In genomic region chr13:70189981-70190380, GRCh38 we compare ENCODE assay signal across 16 cellular contexts.
"Had no signal": no experiment of that assay in that cellular context is flagged by ENCODE, and none has a peak within 500 bp of the region (broad histone marks: within the 10 kb centered on the region; RNA-seq: fewer than 3 reads in every experiment).

No MANE protein-coding gene starts in this region.

- H3K9ac ChIP-seq: parathyroid adenoma had no signal

- H3K4me3 Mint-ChIP-seq: activated CD4-positive, alpha-beta memory T cell treated with anti-CD3 and anti-CD28 coated beads for 36 hours; activated naive CD8-positive, alpha-beta T cell treated with anti-CD3 and anti-CD28 coated beads, Interleukin-2, amount 10 ng/mL, durations not matched to agents 7 days and 5 days; activated T-cell treated with anti-CD3 and anti-CD28 coated beads, Interleukin-2, amount 50 U/mL, for 4 hours; stimulated activated naive CD8-positive, alpha-beta T cell treated with anti-CD3 and anti-CD28 coated beads, Interleukin-15, amount 100 ng/mL, for 72 hours had no signal

- H2AFZ ChIP-seq: parathyroid adenoma had no signal

- H3K36me3 Mint-ChIP-seq: activated CD4-positive, alpha-beta memory T cell treated with anti-CD3 and anti-CD28 coated beads for 36 hours; activated naive CD8-positive, alpha-beta T cell treated with anti-CD3 and anti-CD28 coated beads, Interleukin-2, amount 10 ng/mL, durations not matched to agents 7 days and 5 days had no signal

- H3K27ac Mint-ChIP-seq: activated CD4-positive, alpha-beta memory T cell treated with anti-CD3 and anti-CD28 coated beads for 36 hours; activated naive CD8-positive, alpha-beta T cell treated with anti-CD3 and anti-CD28 coated beads, Interleukin-2, amount 10 ng/mL, durations not matched to agents 7 days and 5 days; stimulated activated naive CD8-positive, alpha-beta T cell treated with anti-CD3 and anti-CD28 coated beads, Interleukin-15, amount 100 ng/mL, for 72 hours had no signal

- H3K27me3 Mint-ChIP-seq: activated CD4-positive, alpha-beta memory T cell treated with anti-CD3 and anti-CD28 coated beads for 36 hours; activated naive CD8-positive, alpha-beta T cell treated with anti-CD3 and anti-CD28 coated beads, Interleukin-2, amount 10 ng/mL, durations not matched to agents 7 days and 5 days; stimulated activated naive CD8-positive, alpha-beta T cell treated with anti-CD3 and anti-CD28 coated beads, Interleukin-15, amount 100 ng/mL, for 72 hours had no signal

- H3K4me1 ChIP-seq: lower lobe of right lung, parathyroid adenoma, testis, upper lobe of right lung had no signal

- H3K4me3 ChIP-seq: lower lobe of right lung, testis, upper lobe of right lung had no signal

- H3K27ac ChIP-seq: lower lobe of right lung, parathyroid adenoma, testis, upper lobe of right lung had no signal

- H3K9me3 ChIP-seq: lower lobe of right lung, testis, upper lobe of right lung had no signal

- H3K36me3 ChIP-seq: lower lobe of right lung, upper lobe of right lung had no signal

- ATAC-seq: activated T-cell treated with anti-CD3 and anti-CD28 coated beads, Interleukin-2, amount 50 U/mL, for 4 hours; esophagus mucosa; lower lobe of right lung; stimulated activated naive CD8-positive, alpha-beta T cell treated with anti-CD3 and anti-CD28 coated beads, Interleukin-15, amount 100 ng/mL, for 72 hours; upper lobe of right lung had no signal

- DNase-seq: activated CD4-positive, alpha-beta memory T cell treated with anti-CD3 and anti-CD28 coated beads for 36 hours; activated CD4-positive, CD25-positive, alpha-beta regulatory T cell treated with anti-CD3 and anti-CD28 coated beads, Interleukin-2, amount 50 U/mL, for 72 hours; activated gamma-delta T cell; activated naive CD8-positive, alpha-beta T cell treated with anti-CD3 and anti-CD28 coated beads, Interleukin-2, amount 10 ng/mL, durations not matched to agents 7 days and 5 days; activated T-cell treated with anti-CD3 and anti-CD28 coated beads, Interleukin-2, amount 50 U/mL, for 4 hours; aorta; hippocampal formation; lower lobe of right lung; midbrain; stimulated activated CD4-positive, alpha-beta T cell treated with anti-CD3 and anti-CD28 coated beads, Interleukin-15, amount 100 ng/mL, for 24 hours; stimulated activated CD4-positive, alpha-beta T cell treated with anti-CD3 and anti-CD28 coated beads, Interleukin-4, amount 100 ng/mL, for 24 hours; stimulated activated naive CD8-positive, alpha-beta T cell treated with anti-CD3 and anti-CD28 coated beads, Interleukin-15, amount 100 ng/mL, for 72 hours; testis; upper lobe of right lung had no signal

- H3K27me3 ChIP-seq: testis, upper lobe of right lung had no signal

- H3K79me2 ChIP-seq: parathyroid adenoma had no signal

- H3K4me1 Mint-ChIP-seq: activated naive CD8-positive, alpha-beta T cell treated with anti-CD3 and anti-CD28 coated beads, Interleukin-2, amount 10 ng/mL, durations not matched to agents 7 days and 5 days; stimulated activated naive CD8-positive, alpha-beta T cell treated with anti-CD3 and anti-CD28 coated beads, Interleukin-15, amount 100 ng/mL, for 72 hours had no signal
